In genomic region chr1:81846630-81847029, GRCh38 we compare ENCODE assay signal across 15 cellular contexts. TPM values are rescaled to one million over a fixed set of nuclear protein-coding genes. Genes with fewer than 3 reads are reported as not detected.
DNase-seq lines count a peak whose midpoint lies in the region; ATAC-seq and TF ChIP-seq lines count a peak whose summit lies in the region.
"Had no signal": no experiment of that assay in that cellular context is flagged by ENCODE, and none has a peak within 500 bp of the region (broad histone marks: within the 10 kb centered on the region; RNA-seq: fewer than 3 reads in every experiment).

No MANE protein-coding gene starts in this region.

- H3K27ac Mint-ChIP-seq in WTC11 = peak overlapping the region; percentile 28; the same call in 1 of the 2 replicates
- H3K27ac Mint-ChIP-seq in stimulated activated naive B cell treated with anti-CD40 and anti-IgM and Interleukin-4, amounts not matched to agents 10 μg/mL and 1 μg/mL and 100 μg/mL, for 72 hours = no peak overlapping the region

- ATAC-seq in WTC11 = no peak; the same call in 1 of the 2 replicates
- ATAC-seq in left colon = peak; percentile 98
- ATAC-seq in stimulated activated naive B cell treated with anti-CD40 and anti-IgM and Interleukin-4, amounts not matched to agents 10 μg/mL and 1 μg/mL and 100 μg/mL, for 72 hours (replicated peaks) = no peak

- peaks cover 48% of the 10 kb centered on the region for H3K4me1 Mint-ChIP-seq in WTC11
- H3K4me1 Mint-ChIP-seq in stimulated activated naive B cell treated with anti-CD40 and anti-IgM and Interleukin-4, amounts not matched to agents 10 μg/mL and 1 μg/mL and 100 μg/mL, for 72 hours = no peaks in the 10 kb centered on the region

- CTCF ChIA-PET in WTC11 (lab: Charles Lee) = no interaction called here

- no peaks in the 10 kb centered on the region for H3K9me3 Mint-ChIP-seq in WTC11
- peaks cover 0 to 2% of the 10 kb centered on the region in 2 donors for H3K9me3 Mint-ChIP-seq in stimulated activated naive B cell treated with anti-CD40 and anti-IgM and Interleukin-4, amounts not matched to agents 10 μg/mL and 1 μg/mL and 100 μg/mL, for 72 hours

- H3K4me3 Mint-ChIP-seq in WTC11 = no peak overlapping the region
- no peak overlapping the region for H3K4me3 Mint-ChIP-seq in stimulated activated naive B cell treated with anti-CD40 and anti-IgM and Interleukin-4, amounts not matched to agents 10 μg/mL and 1 μg/mL and 100 μg/mL, for 72 hours

- no peak for TF ChIP-seq CTCF in WTC11 (IDR thresholded peaks at IDR 0.05)

- no peaks in the 10 kb centered on the region for H3K27me3 Mint-ChIP-seq in WTC11 (ENCODE audit: low read depth)
- H3K27me3 Mint-ChIP-seq in stimulated activated naive B cell treated with anti-CD40 and anti-IgM and Interleukin-4, amounts not matched to agents 10 μg/mL and 1 μg/mL and 100 μg/mL, for 72 hours = no peaks in the 10 kb centered on the region

- POLR2A ChIA-PET in WTC11 (lab: Charles Lee) = no interaction called here

- intact Hi-C loops in left colon (cut with DNase I, micrococcal nuclease) = no loop called here

- H3K36me3 Mint-ChIP-seq in WTC11 = peaks cover 9% of the 10 kb centered on the region
- no peaks in the 10 kb centered on the region for H3K36me3 Mint-ChIP-seq in stimulated activated naive B cell treated with anti-CD40 and anti-IgM and Interleukin-4, amounts not matched to agents 10 μg/mL and 1 μg/mL and 100 μg/mL, for 72 hours

- DNase-seq in DMS53 (lab: John Stamatoyannopoulos, UW) = peak; percentile 17
- no peak for DNase-seq in DMS53 treated with DMSO at 0.1 percent for 48 hours (lab: John Stamatoyannopoulos, UW; ENCODE audit: unreplicated experiment)
- no peak for DNase-seq in WTC11 (ENCODE audit: low spot score)
- DNase-seq in left colon = no peak
- DNase-seq in COLO829 (ENCODE audit: low spot score) = no peak
- no peak for DNase-seq in NCI-H128 (lab: John Stamatoyannopoulos, UW; ENCODE audit: unreplicated experiment)
- DNase-seq in foreskin melanocyte = no peak
- DNase-seq in stimulated activated naive B cell treated with anti-CD40 and anti-IgM and Interleukin-4, amounts not matched to agents 10 μg/mL and 1 μg/mL and 100 μg/mL, for 72 hours = no peak
- DNase-seq: AML-193, Calu3, DMS 273 treated with DMSO at 0.1 percent for 48 hours, DMS79 treated with DMSO at 0.1 percent for 48 hours, EL, GM23248, H7 had no signal

TF ChIP-seq in WTC11, 78 proteins besides CTCF, POLR2A, EP300 and RAD21:
- TF ChIP-seq PRRX2 (CRISPR knock-in tag; IDR thresholded peaks at IDR 0.05) = no peak
- TF ChIP-seq FOXP1 (CRISPR knock-in tag; IDR thresholded peaks at IDR 0.05; ENCODE audit: borderline replicate concordance) = no peak
- TF ChIP-seq IRF2 (CRISPR knock-in tag; IDR thresholded peaks at IDR 0.05; ENCODE audit: borderline replicate concordance, low read depth) = no peak
- TF ChIP-seq, protein P1, sequence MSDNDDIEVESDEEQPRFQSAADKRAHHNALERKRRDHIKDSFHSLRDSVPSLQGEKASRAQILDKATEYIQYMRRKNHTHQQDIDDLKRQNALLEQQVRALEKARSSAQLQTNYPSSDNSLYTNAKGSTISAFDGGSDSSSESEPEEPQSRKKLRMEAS (CRISPR knock-in tag; IDR thresholded peaks at IDR 0.05) = no peak
- TF ChIP-seq, protein P2, sequence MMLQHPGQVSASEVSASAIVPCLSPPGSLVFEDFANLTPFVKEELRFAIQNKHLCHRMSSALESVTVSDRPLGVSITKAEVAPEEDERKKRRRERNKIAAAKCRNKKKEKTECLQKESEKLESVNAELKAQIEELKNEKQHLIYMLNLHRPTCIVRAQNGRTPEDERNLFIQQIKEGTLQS (CRISPR knock-in tag; conservative IDR thresholded peaks at IDR 0.05) = no peak
- TF ChIP-seq, protein P3, sequence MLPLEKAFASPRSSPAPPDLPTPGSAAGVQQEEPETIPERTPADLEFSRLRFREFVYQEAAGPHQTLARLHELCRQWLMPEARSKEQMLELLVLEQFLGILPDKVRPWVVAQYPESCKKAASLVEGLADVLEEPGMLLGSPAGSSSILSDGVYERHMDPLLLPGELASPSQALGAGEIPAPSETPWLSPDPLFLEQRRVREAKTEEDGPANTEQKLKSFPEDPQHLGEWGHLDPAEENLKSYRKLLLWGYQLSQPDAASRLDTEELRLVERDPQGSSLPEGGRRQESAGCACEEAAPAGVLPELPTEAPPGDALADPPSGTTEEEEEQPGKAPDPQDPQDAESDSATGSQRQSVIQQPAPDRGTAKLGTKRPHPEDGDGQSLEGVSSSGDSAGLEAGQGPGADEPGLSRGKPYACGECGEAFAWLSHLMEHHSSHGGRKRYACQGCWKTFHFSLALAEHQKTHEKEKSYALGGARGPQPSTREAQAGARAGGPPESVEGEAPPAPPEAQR (CRISPR knock-in tag; IDR thresholded peaks at IDR 0.05) = no peak
- TF ChIP-seq NR1H2 (CRISPR knock-in tag; IDR thresholded peaks at IDR 0.05) = no peak

RNA-seq across cellular contexts. Expression of gene ADGRL2, which starts 45.9 kb away (rescaled TPM):
- 71.6 to 81.8 TPM (median 80.2 TPM) in 3 replicates for total RNA-seq in WTC11 (2021)
- 1 to 10 TPM; 4.2 to 7.2 TPM for total RNA-seq in left colon
